17 cellular contexts compared by ENCODE assay signal in the genomic region with DNA sequence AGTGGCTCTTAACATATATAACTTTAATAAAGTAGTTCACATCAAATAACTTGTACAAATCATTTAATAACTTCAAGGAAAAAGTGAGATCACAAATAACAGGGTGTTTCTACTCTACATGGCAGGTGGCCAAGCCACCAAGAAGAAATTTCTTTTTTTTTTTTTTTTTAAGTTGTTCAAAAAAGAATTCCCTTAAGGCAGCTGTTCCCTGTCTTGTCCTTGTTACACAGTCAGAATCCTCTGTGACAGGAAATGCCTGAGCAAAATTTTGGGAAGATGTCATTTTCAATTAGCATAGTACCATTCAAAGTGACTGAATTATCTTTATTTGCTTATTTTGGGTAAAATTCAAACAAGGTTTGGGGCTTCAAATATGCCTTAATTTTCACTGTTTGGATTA.
DNase-seq lines count a peak whose midpoint lies in the region; ATAC-seq, FAIRE-seq and TF ChIP-seq lines count a peak whose summit lies in the region.
"Had no signal": no experiment of that assay in that cellular context is flagged by ENCODE, and none has a peak within 500 bp of the region (broad histone marks: within the 10 kb centered on the region; RNA-seq: fewer than 3 reads in every experiment).

No MANE protein-coding gene starts in this region.

- H3K79me2 ChIP-seq in astrocyte (ENCODE audit: insufficient read depth, low read length) = no peaks in the 10 kb centered on the region

- H3K4me1 ChIP-seq in astrocyte (ENCODE audit: insufficient read depth, low read length) = no peaks in the 10 kb centered on the region

- H3K4me1 Mint-ChIP-seq in astrocyte (ENCODE audit: low read depth, unreplicated experiment) = peaks cover 22% of the 10 kb centered on the region
- H3K4me1 Mint-ChIP-seq in activated T-cell treated with anti-CD3 and anti-CD28 coated beads, Interleukin-2, amount 50 U/mL, for 4 hours (ENCODE audit: low read depth) = no peaks in the 10 kb centered on the region

- no peaks in the 10 kb centered on the region for H3K9me3 ChIP-seq in astrocyte (ENCODE audit: insufficient read depth, low read depth, low read length)

- H3K9me3 Mint-ChIP-seq in astrocyte (ENCODE audit: unreplicated experiment) = no peaks in the 10 kb centered on the region
- no peaks in the 10 kb centered on the region for H3K9me3 Mint-ChIP-seq in activated T-cell treated with anti-CD3 and anti-CD28 coated beads, Interleukin-2, amount 50 U/mL, for 4 hours

- H2AFZ ChIP-seq in astrocyte (ENCODE audit: low read depth, low read length) = no peak overlapping the region

- no peaks in the 10 kb centered on the region for H3K27me3 Mint-ChIP-seq in astrocyte (ENCODE audit: low read depth, unreplicated experiment)
- H3K27me3 Mint-ChIP-seq in activated T-cell treated with anti-CD3 and anti-CD28 coated beads, Interleukin-2, amount 50 U/mL, for 4 hours (ENCODE audit: low read depth) = no peaks in the 10 kb centered on the region

- H3K9ac ChIP-seq in astrocyte (ENCODE audit: low read length) = no peak overlapping the region

- ATAC-seq in activated T-cell treated with anti-CD3 and anti-CD28 coated beads, Interleukin-2, amount 50 U/mL, for 4 hours = no peak
- ATAC-seq: HepG2 had no signal

- H3K36me3 Mint-ChIP-seq in astrocyte (ENCODE audit: low read depth, unreplicated experiment) = no peaks in the 10 kb centered on the region
- no peaks in the 10 kb centered on the region for H3K36me3 Mint-ChIP-seq in activated T-cell treated with anti-CD3 and anti-CD28 coated beads, Interleukin-2, amount 50 U/mL, for 4 hours (ENCODE audit: insufficient read depth)

- no peak overlapping the region for H3K27ac ChIP-seq in astrocyte (ENCODE audit: low read depth, low read length)

- no peak for FAIRE-seq in astrocyte (lab: Jason Lieb, UNC)
- FAIRE-seq: H1, HepG2 had no signal

- H3K36me3 ChIP-seq in astrocyte (ENCODE audit: insufficient read depth, low read length) = no peaks in the 10 kb centered on the region

- H3K4me2 ChIP-seq in astrocyte (ENCODE audit: low read length) = no peak overlapping the region

- no peak overlapping the region for H3K4me3 ChIP-seq in astrocyte (ENCODE audit: insufficient read depth, low read depth, low read length)

- H3K27ac Mint-ChIP-seq in astrocyte (ENCODE audit: unreplicated experiment) = no peak overlapping the region

- no peaks in the 10 kb centered on the region for H3K27me3 ChIP-seq in astrocyte (ENCODE audit: insufficient read depth, low read length)

- H3K4me3 Mint-ChIP-seq in astrocyte (ENCODE audit: unreplicated experiment) = no peak overlapping the region
- no peak overlapping the region for H3K4me3 Mint-ChIP-seq in activated T-cell treated with anti-CD3 and anti-CD28 coated beads, Interleukin-2, amount 50 U/mL, for 4 hours

- peak; percentile 43 for DNase-seq in NCI-H748 (lab: John Stamatoyannopoulos, UW; ENCODE audit: unreplicated experiment)
- no peak for DNase-seq in NCI-H748 treated with DMSO at 0.1 percent for 48 hours (lab: John Stamatoyannopoulos, UW)
- DNase-seq in LHCN-M2 (ENCODE audit: low read depth) = peak; percentile 39
- DNase-seq in astrocyte (ENCODE audit: low read depth) = peak; percentile 29
- peak; percentile 28 for DNase-seq in iris pigment epithelial cell (ENCODE audit: low read depth)
- DNase-seq in activated effector memory CD4-positive, alpha-beta T cell treated with Interleukin-2 at 50 U/mL for 16 hours = no peak
- DNase-seq in hippocampal formation (lab: John Stamatoyannopoulos, UW) = no peak
- no peak for DNase-seq in activated T-cell treated with anti-CD3 and anti-CD28 coated beads, Interleukin-2, amount 50 U/mL, for 4 hours
- DNase-seq: 8988T; C1 segment of cervical spinal cord; KG1; NCI-H226; NCI-H524 treated with DMSO at 0.1 percent for 48 hours; NK-92 treated with Interleukin-12 subunit alpha and Interleukin-12 subunit beta, amount 100 ng/mL, for 24 hours; RPMI8226 had no signal

- TF ChIP-seq CTCF in astrocyte (IDR thresholded peaks at IDR 0.05; ENCODE audit: insufficient read depth, low read depth, low read length) = no peak

- H4K20me1 ChIP-seq in astrocyte (ENCODE audit: insufficient read depth, low read length) = no peaks in the 10 kb centered on the region

Comparison
In these comparisons a context has a peak if more than half of its experiments do, and no peak if none do; other contexts are left out.
1. DNase-seq: peak in NCI-H748 (single experiment), LHCN-M2 (single experiment), astrocyte (single experiment) and iris pigment epithelial cell (single experiment); none in NCI-H748 treated with DMSO at 0.1 percent for 48 hours (single experiment), activated effector memory CD4-positive, alpha-beta T cell treated with Interleukin-2 at 50 U/mL for 16 hours (single experiment), hippocampal formation (0 of 2) and activated T-cell treated with anti-CD3 and anti-CD28 coated beads, Interleukin-2, amount 50 U/mL, for 4 hours (single experiment).